1 cellular context compared by ENCODE assay signal in genomic region chr19:39400997-39401548, GRCh38.
TF ChIP-seq lines count a peak whose summit lies in the region.

No MANE protein-coding gene starts in this region.

TF ChIP-seq in HepG2, 621 proteins besides CTCF, POLR2A, EP300 and RAD21:
- TF ChIP-seq ZNF432 (CRISPR knock-in tag; IDR thresholded peaks at IDR 0.05; ENCODE audit: borderline replicate concordance) (no peak), FOXP1 (IDR thresholded peaks at IDR 0.05) (no peak), FOXP1 (CRISPR knock-in tag; IDR thresholded peaks at IDR 0.05) (peak; percentile 43; the same call in 1 of the 2 replicates), CSRNP2 (CRISPR knock-in tag; conservative IDR thresholded peaks at IDR 0.05; ENCODE audit: low read depth) (no peak), HOMEZ (CRISPR knock-in tag; IDR thresholded peaks at IDR 0.05; ENCODE audit: low read depth) (no peak), BRD4 (CRISPR knock-in tag; IDR thresholded peaks at IDR 0.05) (no peak), JUND (CRISPR knock-in tag; IDR thresholded peaks at IDR 0.05) (peak; percentile 35; the same call in 1 of the 2 replicates), GATA4 (IDR thresholded peaks at IDR 0.05; ENCODE audit: borderline replicate concordance, low read depth) (peak; percentile 79; the same call in 1 of the 2 replicates), ZNF713 (CRISPR knock-in tag; IDR thresholded peaks at IDR 0.05) (0 out of 2 replicates have a peak, but pooled peaks have one; percentile 60), ZZZ3 (CRISPR knock-in tag; IDR thresholded peaks at IDR 0.05; ENCODE audit: borderline replicate concordance) (no peak), CEBPZ (IDR thresholded peaks at IDR 0.05; ENCODE audit: low read length) (no peak), ZNF720 (CRISPR knock-in tag; IDR thresholded peaks at IDR 0.05) (no peak), HOXA5 (CRISPR knock-in tag; IDR thresholded peaks at IDR 0.05) (0 out of 2 replicates have a peak, but pooled peaks have one; percentile 22), RNF219 (CRISPR knock-in tag; IDR thresholded peaks at IDR 0.05) (no peak), TEF (CRISPR knock-in tag; IDR thresholded peaks at IDR 0.05) (no peak), ZNF777 (CRISPR knock-in tag; IDR thresholded peaks at IDR 0.05) (0 out of 2 replicates have a peak, but pooled peaks have one; percentile 38), ZNF3 (CRISPR knock-in tag; IDR thresholded peaks at IDR 0.05) (no peak), ZNF678 (CRISPR knock-in tag; IDR thresholded peaks at IDR 0.05) (no peak), FOXK2 (IDR thresholded peaks at IDR 0.05) (no peak), IKZF1 (IDR thresholded peaks at IDR 0.05) (no peak), MBNL3 (CRISPR knock-in tag; conservative IDR thresholded peaks at IDR 0.05) (no peak), EED (CRISPR knock-in tag; IDR thresholded peaks at IDR 0.05) (no peak), NR2F1 (CRISPR knock-in tag; IDR thresholded peaks at IDR 0.05) (no peak), DNMT1 (CRISPR knock-in tag; IDR thresholded peaks at IDR 0.05) (no peak), ETS1 (CRISPR knock-in tag; IDR thresholded peaks at IDR 0.05) (no peak), ZBTB10 (CRISPR knock-in tag; IDR thresholded peaks at IDR 0.05; ENCODE audit: borderline replicate concordance) (peak; percentile 56; the same call in 1 of the 2 replicates), TRAFD1 (CRISPR knock-in tag; IDR thresholded peaks at IDR 0.05; ENCODE audit: borderline replicate concordance) (no peak), KDM3A (CRISPR knock-in tag; IDR thresholded peaks at IDR 0.05; ENCODE audit: low read depth) (no peak), NFRKB (IDR thresholded peaks at IDR 0.05) (no peak), AKAP8 (CRISPR knock-in tag; IDR thresholded peaks at IDR 0.05) (no peak), SOX13 (IDR thresholded peaks at IDR 0.05) (peak; percentile 22; the same call in 1 of the 2 replicates), SOX13 (CRISPR knock-in tag; conservative IDR thresholded peaks at IDR 0.05 in 1 of 2, IDR thresholded peaks at IDR 0.05 in 1 of 2) (no peak), MAFK (conservative IDR thresholded peaks at IDR 0.05 in 1 of 2, IDR thresholded peaks at IDR 0.05 in 1 of 2; ENCODE audit: low read length in 2 of 2) (peak in 1 of 2 experiments; percentile 41; a peak in 1 of 4 replicates), FOXO1 (CRISPR knock-in tag; IDR thresholded peaks at IDR 0.05) (no peak), ZNF280B (CRISPR knock-in tag; IDR thresholded peaks at IDR 0.05; ENCODE audit: borderline replicate concordance) (no peak), IKZF4 (CRISPR knock-in tag; IDR thresholded peaks at IDR 0.05; ENCODE audit: borderline replicate concordance, low read depth, not compliant biosample characterization) (no peak), CENPT (CRISPR knock-in tag; IDR thresholded peaks at IDR 0.05; ENCODE audit: low read depth) (0 out of 2 replicates have a peak, but pooled peaks have one; percentile 7)
